In the genomic region with DNA sequence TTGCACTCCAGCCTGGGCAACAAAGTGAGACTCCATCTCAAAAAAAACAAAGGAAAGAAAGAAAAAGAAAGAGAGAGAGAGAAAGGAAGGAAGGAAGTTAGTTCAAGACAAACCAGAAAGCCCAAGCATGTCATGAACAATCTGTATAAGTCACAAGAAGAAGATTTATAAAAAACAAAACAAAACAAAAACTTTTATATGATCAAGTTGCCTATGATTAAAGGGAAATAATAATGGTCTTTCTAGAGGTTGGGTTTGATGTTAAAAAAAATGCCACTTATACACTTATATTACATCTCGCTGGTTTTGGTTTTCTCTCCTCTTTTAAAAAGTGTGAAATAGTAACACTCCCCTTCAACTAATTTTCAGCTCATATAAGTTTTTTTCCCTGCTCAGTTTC, we compare ENCODE assay signal across 17 cellular contexts.
A peak's percentile ranks its signal among the peaks of the same experiment; 100 is the strongest.
DNase-seq lines count a peak whose midpoint lies in the region; ATAC-seq and TF ChIP-seq lines count a peak whose summit lies in the region.
"Had no signal": no experiment of that assay in that cellular context is flagged by ENCODE, and none has a peak within 500 bp of the region (broad histone marks: within the 10 kb centered on the region; RNA-seq: fewer than 3 reads in every experiment).

No MANE protein-coding gene starts in this region.

- H3K4me3 Mint-ChIP-seq in activated CD4-positive, alpha-beta T cell treated with anti-CD3 and anti-CD28 coated beads for 36 hours = peak overlapping the region; percentile 23
- peak overlapping the region; percentile 59 for H3K4me3 Mint-ChIP-seq in activated naive CD8-positive, alpha-beta T cell treated with anti-CD3 and anti-CD28 coated beads for 36 hours

- ATAC-seq in activated CD4-positive, alpha-beta T cell treated with anti-CD3 and anti-CD28 coated beads for 36 hours = no peak
- ATAC-seq in psoas muscle = no peak
- ATAC-seq: K562, left colon had no signal

- POLR2A ChIA-PET in activated CD4-positive, alpha-beta T cell treated with anti-CD3 and anti-CD28 coated beads for 36 hours (lab: Charles Lee) = no interaction called here

- H3K27me3 ChIP-seq in psoas muscle (ENCODE audit: insufficient read depth in 3 of 3, low read length in 2 of 3) = no peaks in the 10 kb centered on the region

- no peak overlapping the region for H3K27ac Mint-ChIP-seq in activated CD4-positive, alpha-beta T cell treated with anti-CD3 and anti-CD28 coated beads for 36 hours
- H3K27ac Mint-ChIP-seq in activated naive CD8-positive, alpha-beta T cell treated with anti-CD3 and anti-CD28 coated beads for 36 hours = no peak overlapping the region

- peaks cover 51% of the 10 kb centered on the region for H3K4me1 Mint-ChIP-seq in activated CD4-positive, alpha-beta T cell treated with anti-CD3 and anti-CD28 coated beads for 36 hours
- H3K4me1 Mint-ChIP-seq in activated naive CD8-positive, alpha-beta T cell treated with anti-CD3 and anti-CD28 coated beads for 36 hours = peaks cover 28% of the 10 kb centered on the region

- H3K4me3 ChIP-seq in psoas muscle = peak overlapping the region; percentile 4
- H3K4me3 ChIP-seq: K562, smooth muscle cell had no signal

- H3K27ac ChIP-seq in psoas muscle = no peak overlapping the region
- H3K27ac ChIP-seq: parathyroid adenoma had no signal

- intact Hi-C loops in activated CD4-positive, alpha-beta T cell treated with anti-CD3 and anti-CD28 coated beads for 36 hours (cut with DNase I, micrococcal nuclease) = loop anchor here in 1 of 2 experiments (10.0 kb wide), 1 partner anchor 782 kb away; no protein-coding TSS in a partner anchor
- intact Hi-C loops in psoas muscle (cut with DNase I) = no loop called here

- no peak for TF ChIP-seq CTCF in psoas muscle (IDR thresholded peaks at IDR 0.05)

- no peaks in the 10 kb centered on the region for H3K9me3 ChIP-seq in psoas muscle

- no peaks in the 10 kb centered on the region for H3K36me3 ChIP-seq in psoas muscle (ENCODE audit: insufficient read depth in 1 of 2, low read depth in 1 of 2)

- H3K27me3 Mint-ChIP-seq in activated CD4-positive, alpha-beta T cell treated with anti-CD3 and anti-CD28 coated beads for 36 hours = no peaks in the 10 kb centered on the region
- H3K27me3 Mint-ChIP-seq in activated naive CD8-positive, alpha-beta T cell treated with anti-CD3 and anti-CD28 coated beads for 36 hours = no peaks in the 10 kb centered on the region

- no peak for DNase-seq in activated CD4-positive, alpha-beta T cell treated with anti-CD3 and anti-CD28 coated beads for 36 hours
- no peak for DNase-seq in activated CD4-positive, alpha-beta T cell treated with anti-CD3 and anti-CD28 coated beads for 4 hours
- DNase-seq in ELR (ENCODE audit: low read depth) (peak; percentile 2), psoas muscle (no peak), NK-92 (lab: John Stamatoyannopoulos, UW; ENCODE audit: unreplicated experiment) (no peak), HPDE6-E6E7 (ENCODE audit: extremely low spot score) (no peak), superior temporal gyrus (ENCODE audit: extremely low spot score) (no peak)
- DNase-seq in activated naive CD8-positive, alpha-beta T cell treated with anti-CD3 and anti-CD28 coated beads for 36 hours = no peak
- DNase-seq: GDM1; head of caudate nucleus; left colon; NCI-H446; OCI-M1; stimulated activated naive CD4-positive, alpha-beta T cell treated with Interleukin-2 at 50 U/mL for 16 hours had no signal

- CTCF ChIA-PET in activated CD4-positive, alpha-beta T cell treated with anti-CD3 and anti-CD28 coated beads for 36 hours (lab: Charles Lee) = no interaction called here

- peaks cover 86% of the 10 kb centered on the region for H3K36me3 Mint-ChIP-seq in activated CD4-positive, alpha-beta T cell treated with anti-CD3 and anti-CD28 coated beads for 36 hours (ENCODE audit: low read depth)
- peaks cover 85% of the 10 kb centered on the region for H3K36me3 Mint-ChIP-seq in activated naive CD8-positive, alpha-beta T cell treated with anti-CD3 and anti-CD28 coated beads for 36 hours

- peaks cover 18% of the 10 kb centered on the region for H3K9me3 Mint-ChIP-seq in activated CD4-positive, alpha-beta T cell treated with anti-CD3 and anti-CD28 coated beads for 36 hours (ENCODE audit: low read depth)
- H3K9me3 Mint-ChIP-seq in activated naive CD8-positive, alpha-beta T cell treated with anti-CD3 and anti-CD28 coated beads for 36 hours = peaks cover 16% of the 10 kb centered on the region

- peaks cover 7% of the 10 kb centered on the region for H3K4me1 ChIP-seq in psoas muscle
- H3K4me1 ChIP-seq: parathyroid adenoma had no signal

- WGBS in psoas muscle, 3 donors = 94 to 96% (median 95%) methylated on average over 1 of the region's 1 CpG
